Comparison of ENCODE assay signal across 34 cellular contexts in genomic region chr4:126233483-126233882, GRCh38.
"Had no signal": no experiment of that assay in that cellular context is flagged by ENCODE, and none has a peak within 500 bp of the region (broad histone marks: within the 10 kb centered on the region; RNA-seq: fewer than 3 reads in every experiment).

No MANE protein-coding gene starts in this region.

- H3K4me2 ChIP-seq: KMS-11 had no signal

- H3K4me3 ChIP-seq: MG63 had no signal

- H3K9me3 ChIP-seq: MG63 had no signal

- H3K27me3 ChIP-seq: MG63 had no signal

- DNase-seq: Karpas-422, Kasumi-1, MG63, MM.1S, MV-4-11, NCI-H1048, NCI-H1092, NCI-H1092 treated with DMSO at 0.1 percent for 48 hours, NCI-H1105, NCI-H1105 treated with DMSO at 0.1 percent for 48 hours, NCI-H1417, NCI-H1417 treated with DMSO at 0.1 percent for 48 hours, NCI-H1436, NCI-H1436 treated with DMSO at 0.1 percent for 48 hours, NCI-H146, NCI-H1694, NCI-H1694 treated with DMSO at 0.1 percent for 48 hours, NCI-H187, NCI-H187 treated with DMSO at 0.1 percent for 48 hours, NCI-H1930, NCI-H2029, NCI-H2029 treated with DMSO at 0.1 percent for 48 hours, NCI-H2081, NCI-H2081 treated with DMSO at 0.1 percent for 48 hours, NCI-H2107, NCI-H2171, NCI-H2171 treated with DMSO at 0.1 percent for 48 hours, NCI-H2227 treated with DMSO at 0.1 percent for 48 hours, NCI-H226, NCI-H345, NCI-H446, NCI-H446 treated with DMSO at 0.1 percent for 48 hours, NCI-H510A had no signal

- H3K9ac ChIP-seq: KMS-11 had no signal

- H3K27ac ChIP-seq: KMS-11 had no signal

- H3K36me3 ChIP-seq: MG63 had no signal
